ENCODE assay signal across 1 cellular context in the genomic region with DNA sequence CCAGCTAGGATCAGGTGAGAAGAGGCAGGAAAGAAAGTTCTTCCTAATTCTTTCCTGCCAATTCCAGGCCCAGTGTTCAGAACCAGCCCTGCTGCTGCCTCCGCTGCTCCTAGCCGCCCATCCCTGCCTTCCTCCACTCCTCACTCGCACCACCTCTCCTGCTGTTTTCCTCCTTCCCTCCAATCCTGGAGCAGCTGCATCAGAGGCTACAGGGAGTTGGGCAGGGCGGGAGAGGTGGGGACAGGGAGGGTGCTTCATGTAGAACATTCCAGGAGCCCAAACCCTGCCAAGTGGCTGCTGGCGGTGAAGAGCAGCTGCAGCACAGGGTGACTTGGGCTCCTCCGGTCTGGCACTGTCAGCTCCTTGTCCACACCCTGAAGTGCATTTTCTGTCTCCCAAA.
TF ChIP-seq lines count a peak whose summit lies in the region.

No MANE protein-coding gene starts in this region.

TF ChIP-seq in GM23338, 12 proteins besides CTCF, POLR2A, EP300 and RAD21 (continued from another document):
- TF ChIP-seq REST (IDR thresholded peaks at IDR 0.05; ENCODE audit: unreplicated experiment) (no peak), ZNF114 (CRISPR knock-in tag; IDR thresholded peaks at IDR 0.05) (no peak), CREB1 (CRISPR knock-in tag; IDR thresholded peaks at IDR 0.05; ENCODE audit: low read depth) (no peak)
